Comparison of ENCODE assay signal across 8 cellular contexts in genomic region chr15:82849556-82850241, GRCh38. TPM values are rescaled to one million over a fixed set of nuclear protein-coding genes. Genes with fewer than 3 reads are reported as not detected.
A peak's percentile ranks its signal among the peaks of the same experiment; 100 is the strongest.
DNase-seq lines count a peak whose midpoint lies in the region; ATAC-seq and TF ChIP-seq lines count a peak whose summit lies in the region.

No MANE protein-coding gene starts in this region.

- DNase-seq in GM12865 (ENCODE audit: low read depth) (peak; percentile 81), Kasumi-1 (lab: John Stamatoyannopoulos, UW) (peak; percentile 95 to 98), SK-N-DZ (ENCODE audit: low spot score) (peak; percentile 65), brain microvascular endothelial cell (peak; percentile 60)

- H3K27ac ChIP-seq in 22Rv1 (peak overlapping the region; percentile 66), brain microvascular endothelial cell (no peak overlapping the region), iPS-20b (ENCODE audit: low read length) (no peak overlapping the region)

- H3K9ac ChIP-seq in iPS-20b (ENCODE audit: low read depth, low read length) (peak overlapping the region; percentile 44; the same call in 1 of the 2 replicates), skeletal muscle satellite cell (ENCODE audit: low read depth, low read length) (peak overlapping the region; percentile 51)

- TF ChIP-seq CTCF in 22Rv1 (IDR thresholded peaks at IDR 0.05) (peak; percentile 90), GM12865 (IDR thresholded peaks at IDR 0.05; ENCODE audit: insufficient read depth, low read depth, low read length, missing control alignments) (peak; percentile 68), brain microvascular endothelial cell (IDR thresholded peaks at IDR 0.05; ENCODE audit: low read depth, low read length, missing control alignments) (peak; percentile 87)

- H3K36me3 ChIP-seq in brain microvascular endothelial cell (replicated peaks) = no peaks in the 10 kb centered on the region
- H3K36me3 ChIP-seq in iPS-20b (ENCODE audit: insufficient read depth, low read depth, low read length) = no peaks in the 10 kb centered on the region
- no peaks in the 10 kb centered on the region for H3K36me3 ChIP-seq in skeletal muscle satellite cell (ENCODE audit: insufficient read depth, low read length)

- H3K4me1 ChIP-seq in iPS-20b (ENCODE audit: insufficient read depth, low read length) (no peaks in the 10 kb centered on the region), skeletal muscle satellite cell (ENCODE audit: control insufficient read depth, insufficient read depth, low read length) (peaks cover 13% of the 10 kb centered on the region)

- no peaks in the 10 kb centered on the region for H3K27me3 ChIP-seq in brain microvascular endothelial cell (replicated peaks)
- H3K27me3 ChIP-seq in iPS-20b (ENCODE audit: insufficient read depth, low read length) = no peaks in the 10 kb centered on the region
- no peaks in the 10 kb centered on the region for H3K27me3 ChIP-seq in skeletal muscle satellite cell (ENCODE audit: control insufficient read depth, insufficient read depth, low read length)

- no peak overlapping the region for H3K4me3 ChIP-seq in GM12865 (ENCODE audit: low read depth, low read length)
- no peak overlapping the region for H3K4me3 ChIP-seq in brain microvascular endothelial cell (ENCODE audit: low read depth, low read length)
- H3K4me3 ChIP-seq in iPS-20b (ENCODE audit: low read length) = peak overlapping the region; percentile 16; the same call in 1 of the 2 replicates
- peak overlapping the region; percentile 18 for H3K4me3 ChIP-seq in skeletal muscle satellite cell (ENCODE audit: low read length)

- no peak for ATAC-seq in HG02763 (IDR thresholded peaks at IDR 0.05; ENCODE audit: unreplicated experiment)

- H3K9me3 ChIP-seq in iPS-20b (ENCODE audit: insufficient read depth, low read depth, low read length) = no peaks in the 10 kb centered on the region
- H3K9me3 ChIP-seq in skeletal muscle satellite cell (replicated peaks; ENCODE audit: low read length) = no peaks in the 10 kb centered on the region

- in situ Hi-C loops in brain microvascular endothelial cell (cut with HindIII; ENCODE audit: low pct_ligation_motif_present, low sequenced_read_pairs) = no loop called here

- peak overlapping the region; percentile 70 for H3K4me2 ChIP-seq in skeletal muscle satellite cell (ENCODE audit: low read length)

RNA-seq across cellular contexts. Expression of gene WHAMM, which starts 40.3 kb away (rescaled TPM):
- 1.4 and 1.8 TPM in 2 replicates for polyA plus RNA-seq in SK-N-DZ (2014; cell fraction: cytosol; rRNA removed)
- 0.95 and 1.6 TPM in 2 replicates for polyA plus RNA-seq in SK-N-DZ (2014; cell fraction: nucleus; rRNA removed)
- total RNA-seq in skeletal muscle satellite cell (2012; rRNA removed) = 3.9 and 4.1 TPM in 2 replicates

RNA-seq across cellular contexts. Expression of gene FSD2, which starts 43.8 kb away (rescaled TPM):
- polyA plus RNA-seq in SK-N-DZ (2014; cell fraction: cytosol; rRNA removed) = 0.10 TPM in 1 of 2 replicates, not detected in the other
- 0.02 TPM in 1 of 2 replicates, not detected in the other for polyA plus RNA-seq in SK-N-DZ (2014; cell fraction: nucleus; rRNA removed)
- not detected in 2 replicates for total RNA-seq in skeletal muscle satellite cell (2012; rRNA removed)

Comparison
In these comparisons a context has a peak if more than half of its experiments do, and no peak if none do; other contexts are left out.
1. H3K4me3 ChIP-seq: peak in iPS-20b (single experiment) and skeletal muscle satellite cell (single experiment); none in GM12865 (single experiment) and brain microvascular endothelial cell (single experiment).
2. Peak in every context shown above with its lines, with median percentiles within 50 percentile points of each other: CTCF ChIP-seq and DNase-seq.